ENCODE assay signal across 27 cellular contexts in the genomic region with DNA sequence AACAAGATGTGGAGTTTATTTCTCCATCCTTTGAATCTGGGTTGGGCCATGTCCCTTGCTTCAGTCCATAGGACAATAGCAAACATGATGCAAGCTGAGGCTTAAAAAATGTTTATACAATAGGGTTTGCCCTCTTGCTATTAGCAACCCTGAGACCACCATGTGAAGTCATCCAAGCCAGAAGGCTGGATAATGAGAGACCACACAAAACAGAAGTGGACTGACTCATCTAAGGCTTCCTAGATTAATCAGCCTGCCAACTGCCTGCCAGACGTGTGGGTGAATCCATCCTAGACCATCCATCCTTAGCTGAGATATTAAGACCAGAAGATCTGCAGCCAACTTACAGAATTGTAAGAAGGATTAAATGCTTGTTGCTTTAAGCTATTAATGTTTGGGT. TPM values are rescaled to one million over a fixed set of nuclear protein-coding genes. Genes with fewer than 3 reads are reported as not detected.
DNase-seq lines count a peak whose midpoint lies in the region; ATAC-seq and TF ChIP-seq lines count a peak whose summit lies in the region.
"Had no signal": no experiment of that assay in that cellular context is flagged by ENCODE, and none has a peak within 500 bp of the region (broad histone marks: within the 10 kb centered on the region; RNA-seq: fewer than 3 reads in every experiment).

No MANE protein-coding gene starts in this region.

- no peak overlapping the region for H3K27ac ChIP-seq in ovary
- H3K27ac ChIP-seq: GM23248, hepatocyte, left lung, RWPE1, spleen, tibial nerve had no signal

- H3K4me3 ChIP-seq in ovary, result no peak overlapping the region
- H3K4me3 ChIP-seq: GM23248, hepatocyte, left lung, spleen, tibial nerve had no signal

- H3K9me3 ChIP-seq in ovary, result no peaks in the 10 kb centered on the region

- ATAC-seq in GM18502 (IDR thresholded peaks at IDR 0.05; ENCODE audit: poor library complexity, unreplicated experiment) (peak; percentile 52), GM21528 (IDR thresholded peaks at IDR 0.05; ENCODE audit: low FRiP score, unreplicated experiment) (no peak), HG02571 (IDR thresholded peaks at IDR 0.05; ENCODE audit: unreplicated experiment) (no peak)
- ATAC-seq: left lung; naive thymus-derived CD4-positive, alpha-beta T cell had no signal

- no peak for TF ChIP-seq POLR2A in ovary (IDR thresholded peaks at IDR 0.05)

- intact Hi-C loops in ovary (cut with DNase I), result loop anchor here in 1 of 4 donors (10.0 kb wide), 1 partner anchor 772 kb away; no protein-coding TSS in a partner anchor

- no peak for TF ChIP-seq CTCF in ovary (IDR thresholded peaks at IDR 0.05)

- H3K27me3 ChIP-seq in ovary, result no peaks in the 10 kb centered on the region
- H3K27me3 ChIP-seq: hepatocyte, left lung, spleen, tibial nerve had no signal

- DNase-seq in activated CD4-positive, alpha-beta T cell treated with anti-CD3 and anti-CD28 coated beads for 48 hours, result peak; percentile 21
- no peak for DNase-seq in activated CD4-positive, alpha-beta T cell treated with anti-CD3 and anti-CD28 coated beads, Interleukin-2, amount 50 U/mL, for 4 hours
- DNase-seq in M059J (ENCODE audit: low read depth) (peak; percentile 17), myocyte (ENCODE audit: low read depth) (peak; percentile 4), ovary (no peak)
- DNase-seq: 8988T; activated CD4-positive, alpha-beta T cell treated with anti-CD3 and anti-CD28 coated beads for 1 hour; activated CD8-positive, alpha-beta memory T cell treated with anti-CD3 and anti-CD28 coated beads, Interleukin-2, amount 50 U/mL, for 4 hours; activated gamma-delta T cell treated with Interleukin-2 at 50 U/mL for 16 hours; CD4-positive, alpha-beta memory T cell; effector CD8-positive, alpha-beta T cell; GM23248; Karpas-422; left lung; naive thymus-derived CD4-positive, alpha-beta T cell; NCI-H1092 treated with DMSO at 0.1 percent for 48 hours; NCI-H2029 treated with DMSO at 0.1 percent for 48 hours; NCI-H226; NCI-H748 treated with DMSO at 0.1 percent for 48 hours; retina; spleen had no signal

- H3K36me3 ChIP-seq in ovary, result no peaks in the 10 kb centered on the region
- H3K36me3 ChIP-seq: left lung, spleen, tibial nerve had no signal

- TF ChIP-seq EP300 in ovary (IDR thresholded peaks at IDR 0.05), result no peak

- WGBS in ovary, 3 donors, result 42 to 48% (median 46%) methylated on average over 1 of the region's 1 CpG

- H3K4me1 ChIP-seq in ovary (ENCODE audit: insufficient read depth), result no peaks in the 10 kb centered on the region
- H3K4me1 ChIP-seq: left lung, spleen, tibial nerve had no signal

RNA-seq across cellular contexts. Expression of gene ISM1, which starts 38.1 kb away (rescaled TPM):
- not detected in 2 replicates for total RNA-seq in M059J (2014; rRNA removed; shearing (Covaris generic))
- total RNA-seq in myocyte (not detected in 2 replicates), ovary (under 1 TPM in 6 of 7 donors, not detected in 1; 0.10 to 0.80 (median 0.31) TPM)
- 0.03 TPM for polyA plus RNA-seq in myocyte (2012)
- 1 to 10 TPM in 1 of 2 donors, under 1 TPM in 1; 0.17 to 3.6 TPM for polyA plus RNA-seq in ovary
- total RNA-seq: GM23248 had no signal

Comparison
In these comparisons a context has a peak if more than half of its experiments do, and no peak if none do; other contexts are left out.
1. DNase-seq: peak in activated CD4-positive, alpha-beta T cell treated with anti-CD3 and anti-CD28 coated beads for 48 hours (single experiment), M059J (single experiment) and myocyte (single experiment); none in activated CD4-positive, alpha-beta T cell treated with anti-CD3 and anti-CD28 coated beads, Interleukin-2, amount 50 U/mL, for 4 hours (0 of 2) and ovary (0 of 5).